25 cellular contexts compared by ENCODE assay signal in the genomic region with DNA sequence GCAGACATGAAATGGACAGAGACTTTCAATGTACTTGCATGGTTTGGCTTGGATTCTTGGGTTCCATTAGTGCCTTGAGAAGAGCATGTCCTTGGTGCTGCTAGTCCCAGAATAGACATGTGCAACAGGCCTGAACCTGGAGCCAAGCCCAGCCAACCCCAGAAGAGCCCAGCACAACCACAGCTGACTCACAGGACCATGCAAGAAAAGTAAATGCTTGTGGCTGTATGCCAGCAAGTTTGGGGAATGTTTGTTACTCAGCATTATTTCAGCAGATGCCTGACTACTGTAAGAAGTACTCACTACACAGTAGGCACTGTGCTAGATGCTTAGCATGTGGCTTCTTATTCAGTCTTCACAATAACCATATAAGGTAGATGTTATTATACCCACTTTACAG. TPM values are rescaled to one million over a fixed set of nuclear protein-coding genes. Genes with fewer than 3 reads are reported as not detected.
DNase-seq lines count a peak whose midpoint lies in the region; ATAC-seq and TF ChIP-seq lines count a peak whose summit lies in the region.
"Had no signal": no experiment of that assay in that cellular context is flagged by ENCODE, and none has a peak within 500 bp of the region (broad histone marks: within the 10 kb centered on the region; RNA-seq: fewer than 3 reads in every experiment).

No MANE protein-coding gene starts in this region.

- H3K9me3 ChIP-seq in MG63 (peaks cover 4% of the 10 kb centered on the region; the same call in 1 of the 2 replicates), osteoblast (ENCODE audit: low read depth, low read length) (peaks cover 7% of the 10 kb centered on the region), HAP-1 (no peaks in the 10 kb centered on the region)
- H3K9me3 ChIP-seq: ascending aorta, left lung, SK-N-SH had no signal

- in situ Hi-C loops in brain microvascular endothelial cell (cut with HindIII; ENCODE audit: low pct_ligation_motif_present, low sequenced_read_pairs), result no loop called here
- in situ Hi-C loops in HAP-1 (cut with MboI; ENCODE audit: low sequenced_read_pairs), result no loop called here

- H4K20me1 ChIP-seq in osteoblast (ENCODE audit: insufficient read depth, low read length), result no peaks in the 10 kb centered on the region

- H3K27me3 ChIP-seq in MG63 (no peaks in the 10 kb centered on the region), brain microvascular endothelial cell (replicated peaks) (no peaks in the 10 kb centered on the region), osteoblast (ENCODE audit: insufficient read depth, low read length) (peaks cover 4% of the 10 kb centered on the region), HAP-1 (ENCODE audit: low read depth) (no peaks in the 10 kb centered on the region; the same call in 1 of the 2 replicates)
- H3K27me3 ChIP-seq: ascending aorta, left lung had no signal

- no peak for TF ChIP-seq CTCF in brain microvascular endothelial cell (IDR thresholded peaks at IDR 0.05; ENCODE audit: low read depth, low read length, missing control alignments)
- TF ChIP-seq CTCF in osteoblast (IDR thresholded peaks at IDR 0.05; ENCODE audit: extremely low read depth, low read depth, low read length), result no peak

- H3K4me3 ChIP-seq in MG63, result no peak overlapping the region
- H3K4me3 ChIP-seq in brain microvascular endothelial cell (ENCODE audit: low read depth, low read length), result no peak overlapping the region
- no peak overlapping the region for H3K4me3 ChIP-seq in osteoblast (ENCODE audit: insufficient read depth, low read length)
- no peak overlapping the region for H3K4me3 ChIP-seq in HAP-1
- H3K4me3 ChIP-seq: ascending aorta, left lung, tibial artery had no signal

- no peak overlapping the region for H3K4me2 ChIP-seq in osteoblast (ENCODE audit: insufficient read depth, low read length)
- H3K4me2 ChIP-seq: SK-N-SH had no signal

- no peak overlapping the region for H3K27ac ChIP-seq in brain microvascular endothelial cell
- no peak overlapping the region for H3K27ac ChIP-seq in osteoblast (ENCODE audit: low read depth, low read length)
- H3K27ac ChIP-seq: ascending aorta, C4-2B, left lung, tibial artery had no signal

- DNase-seq in ELR (ENCODE audit: low read depth), result peak; percentile 55
- peak; percentile 18 for DNase-seq in MG63
- peak; percentile 27 for DNase-seq in brain microvascular endothelial cell
- DNase-seq in osteoblast (ENCODE audit: insufficient read length, low spot score, missing footprints), result peak; percentile 18
- no peak for DNase-seq in AG08396 (ENCODE audit: low spot score)
- DNase-seq in HAP-1 (ENCODE audit: low spot score in 2 of 2), result no peak
- DNase-seq: activated CD8-positive, alpha-beta memory T cell treated with anti-CD3 and anti-CD28 coated beads for 24 hours; activated effector memory CD4-positive, alpha-beta T cell treated with anti-CD3 and anti-CD28 coated beads, Interleukin-2, amount 50 U/mL, for 16 hours; activated naive CD8-positive, alpha-beta T cell treated with anti-CD3 and anti-CD28 coated beads for 36 hours; dermis blood vessel endothelial cell; hypothalamus; immature natural killer cell; KBM-7; left lung; mesendoderm; NCI-H1436 treated with DMSO at 0.1 percent for 48 hours; NCI-H345; retina; SK-N-SH; stimulated activated CD4-positive, alpha-beta T cell treated with anti-CD3 and anti-CD28 coated beads, Interleukin-2, amount 100 ng/mL, for 24 hours; tibial artery had no signal

- H3K4me1 ChIP-seq in osteoblast (ENCODE audit: insufficient read depth, low read length) (peaks cover 18% of the 10 kb centered on the region), HAP-1 (no peaks in the 10 kb centered on the region)
- H3K4me1 ChIP-seq: ascending aorta, left lung, tibial artery had no signal

- no peaks in the 10 kb centered on the region for H3K79me2 ChIP-seq in osteoblast (ENCODE audit: insufficient read depth, low read length)

- H3K36me3 ChIP-seq in MG63 (no peaks in the 10 kb centered on the region), brain microvascular endothelial cell (replicated peaks) (no peaks in the 10 kb centered on the region), osteoblast (ENCODE audit: insufficient read depth, low read length) (no peaks in the 10 kb centered on the region), HAP-1 (replicated peaks) (no peaks in the 10 kb centered on the region)
- H3K36me3 ChIP-seq: ascending aorta, left lung, tibial artery had no signal

- H2AFZ ChIP-seq in osteoblast (ENCODE audit: low read length), result no peak overlapping the region

- ATAC-seq in HG02623 (IDR thresholded peaks at IDR 0.05; ENCODE audit: unreplicated experiment), result no peak
- ATAC-seq in HG03108 (IDR thresholded peaks at IDR 0.05; ENCODE audit: unreplicated experiment), result no peak
- ATAC-seq: left lung had no signal

RNA-seq across cellular contexts. Expression of gene HMGXB4, which starts 39.2 kb away (rescaled TPM):
- total RNA-seq in MG63 (2014; rRNA removed; shearing (Covaris generic); ENCODE audit: low replicate concordance), result 19.8 and 39.3 TPM in 2 replicates
- 19.2 and 20.9 TPM in 2 replicates for total RNA-seq in osteoblast

Comparison
In these comparisons a context has a peak if more than half of its experiments do, and no peak if none do; other contexts are left out.
1. DNase-seq: peak in ELR (single experiment), MG63 (single experiment), brain microvascular endothelial cell (single experiment) and osteoblast (single experiment); none in AG08396 (single experiment) and HAP-1 (0 of 2).